In genomic region chr1:99728494-99729235, GRCh38 we compare ENCODE assay signal across 9 cellular contexts. TPM values are rescaled to one million over a fixed set of nuclear protein-coding genes. Genes with fewer than 3 reads are reported as not detected.
DNase-seq lines count a peak whose midpoint lies in the region; TF ChIP-seq lines count a peak whose summit lies in the region.
"Had no signal": no experiment of that assay in that cellular context is flagged by ENCODE, and none has a peak within 500 bp of the region (broad histone marks: within the 10 kb centered on the region; RNA-seq: fewer than 3 reads in every experiment).

No MANE protein-coding gene starts in this region.

- H2AFZ ChIP-seq in Loucy (ENCODE audit: low read length): no peak overlapping the region
- H2AFZ ChIP-seq in osteoblast (ENCODE audit: low read length): no peak overlapping the region

- H3K79me2 ChIP-seq in Loucy (ENCODE audit: insufficient read depth, low read length) (no peaks in the 10 kb centered on the region), osteoblast (ENCODE audit: insufficient read depth, low read length) (no peaks in the 10 kb centered on the region)

- H3K9me2 ChIP-seq in Loucy (replicated peaks; ENCODE audit: low read depth, low read length): no peaks in the 10 kb centered on the region

- peak; percentile 6 to 37 for DNase-seq in NCI-H526 (lab: John Stamatoyannopoulos, UW)
- no peak for DNase-seq in NCI-H526 treated with DMSO at 0.1 percent for 48 hours (lab: John Stamatoyannopoulos, UW)
- peak; percentile 37 for DNase-seq in cerebellar cortex (ENCODE audit: low spot score)
- DNase-seq in osteoblast (ENCODE audit: insufficient read length, low spot score, missing footprints): peak; percentile 31
- no peak for DNase-seq in GM03348 (ENCODE audit: low spot score)
- DNase-seq in occipital lobe (lab: John Stamatoyannopoulos, UW): no peak
- no peak for DNase-seq in HK-2 (ENCODE audit: unreplicated experiment)
- DNase-seq: activated naive CD8-positive, alpha-beta T cell treated with anti-CD3 and anti-CD28 coated beads, Interleukin-2, amount 10 ng/mL, durations not matched to agents 7 days and 5 days had no signal

- no peaks in the 10 kb centered on the region for H3F3A ChIP-seq in Loucy (ENCODE audit: low read depth)

- H3K27me3 ChIP-seq in Loucy (ENCODE audit: insufficient read depth, low read length, poor library complexity, severe bottlenecking): no peaks in the 10 kb centered on the region
- H3K27me3 ChIP-seq in osteoblast (ENCODE audit: insufficient read depth, low read length): no peaks in the 10 kb centered on the region

- H3K36me3 ChIP-seq in Loucy (ENCODE audit: insufficient read depth, low read length): no peaks in the 10 kb centered on the region
- H3K36me3 ChIP-seq in osteoblast (ENCODE audit: insufficient read depth, low read length): no peaks in the 10 kb centered on the region

- H3K4me3 ChIP-seq in Loucy (ENCODE audit: low read length, poor library complexity, severe bottlenecking): no peak overlapping the region
- no peak overlapping the region for H3K4me3 ChIP-seq in osteoblast (ENCODE audit: insufficient read depth, low read length)

- H4K20me1 ChIP-seq in Loucy (ENCODE audit: insufficient read depth, low read length, poor library complexity, severe bottlenecking) (no peaks in the 10 kb centered on the region), osteoblast (ENCODE audit: insufficient read depth, low read length) (no peaks in the 10 kb centered on the region)

- no peak overlapping the region for H3K27ac ChIP-seq in osteoblast (ENCODE audit: low read depth, low read length)

- H3K9ac ChIP-seq in Loucy (ENCODE audit: low read depth, low read length, poor library complexity, severe bottlenecking): no peak overlapping the region

- TF ChIP-seq CTCF in Loucy (conservative IDR thresholded peaks at IDR 0.05; ENCODE audit: low read length) (peak; percentile 77), osteoblast (IDR thresholded peaks at IDR 0.05; ENCODE audit: extremely low read depth, low read depth, low read length) (peak; percentile 63)

- H3K4me2 ChIP-seq in Loucy (ENCODE audit: low read depth, low read length, poor library complexity, severe bottlenecking) (no peak overlapping the region), osteoblast (ENCODE audit: insufficient read depth, low read length) (no peak overlapping the region)

- H3K9me3 ChIP-seq in Loucy (ENCODE audit: insufficient read depth, low read depth, low read length) (no peaks in the 10 kb centered on the region), osteoblast (ENCODE audit: low read depth, low read length) (no peaks in the 10 kb centered on the region)

- H3K4me1 ChIP-seq in Loucy (ENCODE audit: insufficient read depth, low read length, poor library complexity, severe bottlenecking): peaks cover 4% of the 10 kb centered on the region
- H3K4me1 ChIP-seq in osteoblast (ENCODE audit: insufficient read depth, low read length): no peaks in the 10 kb centered on the region

RNA-seq across cellular contexts. Expression of gene FRRS1, which starts 37.8 kb away (rescaled TPM):
- total RNA-seq in osteoblast (23.2 and 28.9 TPM in 2 replicates), occipital lobe (1.9 TPM)

Comparison
In these comparisons a context has a peak if more than half of its experiments do, and no peak if none do; other contexts are left out.
1. DNase-seq: peak in NCI-H526 (2 of 2), cerebellar cortex (single experiment) and osteoblast (single experiment); none in NCI-H526 treated with DMSO at 0.1 percent for 48 hours (single experiment), GM03348 (single experiment), occipital lobe (single experiment) and HK-2 (single experiment).